Comparison of ENCODE assay signal across 8 cellular contexts in the genomic region with DNA sequence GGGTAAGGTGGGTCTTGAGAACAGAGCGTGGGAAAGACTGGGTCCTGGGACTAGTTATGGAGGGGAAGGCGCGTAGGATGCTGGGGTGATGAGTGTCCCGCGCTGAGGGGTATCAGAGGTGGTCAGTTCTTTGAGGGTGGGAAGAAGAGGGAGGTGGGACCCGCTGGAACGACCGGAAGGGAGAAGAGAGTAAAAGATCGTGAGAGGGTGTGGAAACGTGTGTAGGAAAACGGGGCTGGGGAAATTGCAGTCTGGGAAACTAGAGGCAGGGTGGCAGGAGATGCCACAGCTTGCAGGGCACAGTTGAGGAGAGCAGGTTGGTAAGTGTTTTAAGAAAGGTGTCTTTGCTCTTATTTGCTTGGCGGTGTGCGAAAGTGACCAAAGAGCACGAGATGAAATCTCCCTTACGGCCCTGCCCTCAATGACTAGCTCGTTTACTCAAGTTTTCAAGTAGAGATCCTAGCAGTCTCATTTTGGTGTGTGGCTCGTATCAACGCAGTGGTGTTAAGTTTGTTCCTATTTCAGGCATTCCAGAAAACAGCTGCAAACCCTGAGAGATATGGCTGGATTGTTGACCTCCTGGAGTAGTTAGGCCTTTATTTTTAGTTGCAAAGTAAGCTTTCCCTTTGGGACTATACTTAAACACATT. TPM values are rescaled to one million over a fixed set of nuclear protein-coding genes. Genes with fewer than 3 reads are reported as not detected.
DNase-seq lines count a peak whose midpoint lies in the region; ATAC-seq and TF ChIP-seq lines count a peak whose summit lies in the region.

No MANE protein-coding gene starts in this region.

- peak overlapping the region; percentile 99 for H3K9ac ChIP-seq in OCI-LY3 (ENCODE audit: low read length)

- H3K79me2 ChIP-seq in OCI-LY3 (ENCODE audit: low read length) = peaks cover 65% of the 10 kb centered on the region

- intact Hi-C loops in lower leg skin (cut with DNase I; ENCODE audit: low total_unique reads) = no loop called here
- intact Hi-C loops in tibial artery (cut with DNase I; ENCODE audit: low total_unique reads) = no loop called here

- H3K36me3 ChIP-seq in OCI-LY3 (replicated peaks; ENCODE audit: low read depth, low read length) (peaks cover 29% of the 10 kb centered on the region), tibial artery (peaks cover 4 to 13% (median 12%) of the 10 kb centered on the region in 3 donors)

- H3K27ac ChIP-seq in OCI-LY3 (ENCODE audit: low read length) (peak overlapping the region; percentile 71), tibial artery (peak overlapping the region; percentile 85 to 99)

- peaks cover 15% of the 10 kb centered on the region for H4K20me1 ChIP-seq in OCI-LY3 (ENCODE audit: insufficient read depth, low read length)

- no peaks in the 10 kb centered on the region for H3K27me3 ChIP-seq in OCI-LY3 (ENCODE audit: low read depth, low read length)
- no peaks in the 10 kb centered on the region for H3K27me3 ChIP-seq in tibial artery

- DNase-seq in AG04449 (ENCODE audit: low read depth, low spot score) (no peak), choroid plexus epithelial cell (ENCODE audit: low read depth) (peak; percentile 57), lower leg skin (ENCODE audit: low spot score in 2 of 2) (no peak), tibial artery (peak in 1 of 2 donors; percentile 30), NCI-H2196 treated with DMSO at 0.1 percent for 48 hours (lab: John Stamatoyannopoulos, UW; ENCODE audit: unreplicated experiment) (no peak)

- peak overlapping the region; percentile 18; the same call in 1 of the 2 replicates for H2AFZ ChIP-seq in OCI-LY3 (ENCODE audit: low read depth, low read length)

- WGBS in lower leg skin, 2 donors = 1 to 2% methylated on average over 18 of the region's 18 CpGs

- peak overlapping the region; percentile 99 for H3K4me3 ChIP-seq in AG04449 (ENCODE audit: low read depth, low read length)
- peak overlapping the region; percentile 94 for H3K4me3 ChIP-seq in OCI-LY3 (ENCODE audit: low read length)
- peak overlapping the region; percentile 98 for H3K4me3 ChIP-seq in choroid plexus epithelial cell (ENCODE audit: low read depth, low read length)
- H3K4me3 ChIP-seq in lower leg skin (ENCODE audit: low read depth, poor library complexity, severe bottlenecking) = peak overlapping the region; percentile 94
- peak overlapping the region; percentile 87 to 99 for H3K4me3 ChIP-seq in tibial artery

- peaks cover 43% of the 10 kb centered on the region for H3K4me1 ChIP-seq in OCI-LY3 (ENCODE audit: low read length)
- peaks cover 0 to 33% (median 12%) of the 10 kb centered on the region in 4 donors for H3K4me1 ChIP-seq in tibial artery

- ATAC-seq in GM18511 (IDR thresholded peaks at IDR 0.05; ENCODE audit: unreplicated experiment) (peak; percentile 0), GM19452 (IDR thresholded peaks at IDR 0.05; ENCODE audit: unreplicated experiment) (no peak)

- POLR2A ChIA-PET in AG04449 (lab: Yijun Ruan, JAX) = interaction anchor here (0.6 to 1.9 kb wide), 4 partner anchors 23 to 295 kb away, joined by 3 to 15 read pairs (median 5); a partner anchor contains a TSS

- no peak for TF ChIP-seq CTCF in AG04449 (IDR thresholded peaks at IDR 0.05; ENCODE audit: insufficient read depth, low read length, missing control alignments)
- TF ChIP-seq CTCF in OCI-LY3 (IDR thresholded peaks at IDR 0.05; ENCODE audit: low read depth, low read length) = no peak
- no peak for TF ChIP-seq CTCF in choroid plexus epithelial cell (conservative IDR thresholded peaks at IDR 0.05; ENCODE audit: low read depth, low read length)
- TF ChIP-seq CTCF in lower leg skin (IDR thresholded peaks at IDR 0.05) = no peak
- TF ChIP-seq CTCF in tibial artery (IDR thresholded peaks at IDR 0.05) = no peak

- no peak for TF ChIP-seq POLR2A in lower leg skin (IDR thresholded peaks at IDR 0.05)

- H3K9me3 ChIP-seq in OCI-LY3 (ENCODE audit: insufficient read depth, low read length) (no peaks in the 10 kb centered on the region), tibial artery (no peaks in the 10 kb centered on the region)

- H3K4me2 ChIP-seq in OCI-LY3 (ENCODE audit: low read length) = peak overlapping the region; percentile 94

- CTCF ChIA-PET in AG04449 (lab: Yijun Ruan, JAX) = interaction anchor here (0.7 to 1.2 kb wide), 3 partner anchors 11 to 90 kb away, joined by 3 read pairs; no protein-coding TSS in a partner anchor

RNA-seq across cellular contexts. Expression of a gene that starts 0.6 kb away (rescaled TPM):
- 10 to 100 TPM; 42.8 to 56.5 (median 50.4) TPM for total RNA-seq in lower leg skin

RNA-seq across cellular contexts. Expression of a gene that starts 24.0 kb away (rescaled TPM):
- total RNA-seq in lower leg skin = 10 to 100 TPM; 66.4 to 99.5 (median 90.6) TPM

RNA-seq across cellular contexts. Expression of a gene that starts 31.7 kb away (rescaled TPM):
- 1 to 10 TPM in 3 of 4 donors, under 1 TPM in 1; 0.99 to 8.0 (median 1.9) TPM for total RNA-seq in lower leg skin
